1 cellular context compared by ENCODE assay signal in the genomic region with DNA sequence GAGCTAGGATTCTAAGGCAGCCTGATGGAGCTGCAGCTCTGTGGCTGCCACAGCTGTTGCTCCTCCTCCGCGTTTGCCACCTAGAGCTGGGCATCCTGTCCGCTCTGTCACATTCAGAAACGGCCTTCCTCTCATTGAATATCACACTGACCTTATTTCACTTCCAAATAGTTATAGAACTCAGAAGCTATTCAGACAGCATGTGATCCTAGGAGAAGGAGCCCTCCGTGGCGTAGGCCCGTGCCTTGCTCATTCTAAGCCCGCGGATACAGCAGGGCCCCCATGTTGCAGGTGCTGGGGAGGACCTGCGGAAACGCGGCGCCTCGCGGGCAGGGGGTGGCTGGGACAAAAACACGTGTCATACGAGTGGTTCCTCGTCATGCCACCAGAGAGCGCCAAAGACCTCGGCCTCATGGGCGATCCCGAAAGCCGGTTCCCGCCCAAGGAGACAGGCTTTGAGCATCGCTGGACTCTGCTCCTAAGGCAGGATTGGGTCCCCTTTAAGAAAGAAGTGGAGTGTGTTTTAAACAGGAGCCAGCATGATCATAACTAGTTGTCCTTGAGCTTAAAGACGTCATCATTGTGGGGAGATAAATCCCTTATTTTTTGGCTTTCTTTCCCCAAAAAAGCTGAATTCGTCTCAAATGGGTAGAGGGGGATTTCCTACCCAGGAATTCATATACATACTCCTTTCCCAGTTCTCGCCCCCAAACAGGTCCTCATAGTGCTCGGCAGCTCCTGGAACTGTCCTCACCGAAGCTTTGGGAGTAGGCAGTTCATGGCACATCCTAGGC.
A peak's percentile ranks its signal among the peaks of the same experiment; 100 is the strongest.
TF ChIP-seq lines count a peak whose summit lies in the region.

No MANE protein-coding gene starts in this region.

TF ChIP-seq in H1, 55 proteins besides CTCF, POLR2A, EP300 and RAD21 (continued from another document):
- TF ChIP-seq, protein P1, sequence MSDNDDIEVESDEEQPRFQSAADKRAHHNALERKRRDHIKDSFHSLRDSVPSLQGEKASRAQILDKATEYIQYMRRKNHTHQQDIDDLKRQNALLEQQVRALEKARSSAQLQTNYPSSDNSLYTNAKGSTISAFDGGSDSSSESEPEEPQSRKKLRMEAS (IDR thresholded peaks at IDR 0.05), result peak; percentile 99
- TF ChIP-seq, protein P2, sequence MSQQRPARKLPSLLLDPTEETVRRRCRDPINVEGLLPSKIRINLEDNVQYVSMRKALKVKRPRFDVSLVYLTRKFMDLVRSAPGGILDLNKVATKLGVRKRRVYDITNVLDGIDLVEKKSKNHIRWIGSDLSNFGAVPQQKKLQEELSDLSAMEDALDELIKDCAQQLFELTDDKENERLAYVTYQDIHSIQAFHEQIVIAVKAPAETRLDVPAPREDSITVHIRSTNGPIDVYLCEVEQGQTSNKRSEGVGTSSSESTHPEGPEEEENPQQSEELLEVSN (IDR thresholded peaks at IDR 0.05), result peak; percentile 99
- TF ChIP-seq TBP (IDR thresholded peaks at IDR 0.05; ENCODE audit: low read depth, low read length), result no peak
- TF ChIP-seq CREB1 (IDR thresholded peaks at IDR 0.05), result peak; percentile 82
- no peak; the same call in 1 of the 2 replicates for TF ChIP-seq BACH1 (IDR thresholded peaks at IDR 0.05; ENCODE audit: low read length)
- TF ChIP-seq, protein P3, sequence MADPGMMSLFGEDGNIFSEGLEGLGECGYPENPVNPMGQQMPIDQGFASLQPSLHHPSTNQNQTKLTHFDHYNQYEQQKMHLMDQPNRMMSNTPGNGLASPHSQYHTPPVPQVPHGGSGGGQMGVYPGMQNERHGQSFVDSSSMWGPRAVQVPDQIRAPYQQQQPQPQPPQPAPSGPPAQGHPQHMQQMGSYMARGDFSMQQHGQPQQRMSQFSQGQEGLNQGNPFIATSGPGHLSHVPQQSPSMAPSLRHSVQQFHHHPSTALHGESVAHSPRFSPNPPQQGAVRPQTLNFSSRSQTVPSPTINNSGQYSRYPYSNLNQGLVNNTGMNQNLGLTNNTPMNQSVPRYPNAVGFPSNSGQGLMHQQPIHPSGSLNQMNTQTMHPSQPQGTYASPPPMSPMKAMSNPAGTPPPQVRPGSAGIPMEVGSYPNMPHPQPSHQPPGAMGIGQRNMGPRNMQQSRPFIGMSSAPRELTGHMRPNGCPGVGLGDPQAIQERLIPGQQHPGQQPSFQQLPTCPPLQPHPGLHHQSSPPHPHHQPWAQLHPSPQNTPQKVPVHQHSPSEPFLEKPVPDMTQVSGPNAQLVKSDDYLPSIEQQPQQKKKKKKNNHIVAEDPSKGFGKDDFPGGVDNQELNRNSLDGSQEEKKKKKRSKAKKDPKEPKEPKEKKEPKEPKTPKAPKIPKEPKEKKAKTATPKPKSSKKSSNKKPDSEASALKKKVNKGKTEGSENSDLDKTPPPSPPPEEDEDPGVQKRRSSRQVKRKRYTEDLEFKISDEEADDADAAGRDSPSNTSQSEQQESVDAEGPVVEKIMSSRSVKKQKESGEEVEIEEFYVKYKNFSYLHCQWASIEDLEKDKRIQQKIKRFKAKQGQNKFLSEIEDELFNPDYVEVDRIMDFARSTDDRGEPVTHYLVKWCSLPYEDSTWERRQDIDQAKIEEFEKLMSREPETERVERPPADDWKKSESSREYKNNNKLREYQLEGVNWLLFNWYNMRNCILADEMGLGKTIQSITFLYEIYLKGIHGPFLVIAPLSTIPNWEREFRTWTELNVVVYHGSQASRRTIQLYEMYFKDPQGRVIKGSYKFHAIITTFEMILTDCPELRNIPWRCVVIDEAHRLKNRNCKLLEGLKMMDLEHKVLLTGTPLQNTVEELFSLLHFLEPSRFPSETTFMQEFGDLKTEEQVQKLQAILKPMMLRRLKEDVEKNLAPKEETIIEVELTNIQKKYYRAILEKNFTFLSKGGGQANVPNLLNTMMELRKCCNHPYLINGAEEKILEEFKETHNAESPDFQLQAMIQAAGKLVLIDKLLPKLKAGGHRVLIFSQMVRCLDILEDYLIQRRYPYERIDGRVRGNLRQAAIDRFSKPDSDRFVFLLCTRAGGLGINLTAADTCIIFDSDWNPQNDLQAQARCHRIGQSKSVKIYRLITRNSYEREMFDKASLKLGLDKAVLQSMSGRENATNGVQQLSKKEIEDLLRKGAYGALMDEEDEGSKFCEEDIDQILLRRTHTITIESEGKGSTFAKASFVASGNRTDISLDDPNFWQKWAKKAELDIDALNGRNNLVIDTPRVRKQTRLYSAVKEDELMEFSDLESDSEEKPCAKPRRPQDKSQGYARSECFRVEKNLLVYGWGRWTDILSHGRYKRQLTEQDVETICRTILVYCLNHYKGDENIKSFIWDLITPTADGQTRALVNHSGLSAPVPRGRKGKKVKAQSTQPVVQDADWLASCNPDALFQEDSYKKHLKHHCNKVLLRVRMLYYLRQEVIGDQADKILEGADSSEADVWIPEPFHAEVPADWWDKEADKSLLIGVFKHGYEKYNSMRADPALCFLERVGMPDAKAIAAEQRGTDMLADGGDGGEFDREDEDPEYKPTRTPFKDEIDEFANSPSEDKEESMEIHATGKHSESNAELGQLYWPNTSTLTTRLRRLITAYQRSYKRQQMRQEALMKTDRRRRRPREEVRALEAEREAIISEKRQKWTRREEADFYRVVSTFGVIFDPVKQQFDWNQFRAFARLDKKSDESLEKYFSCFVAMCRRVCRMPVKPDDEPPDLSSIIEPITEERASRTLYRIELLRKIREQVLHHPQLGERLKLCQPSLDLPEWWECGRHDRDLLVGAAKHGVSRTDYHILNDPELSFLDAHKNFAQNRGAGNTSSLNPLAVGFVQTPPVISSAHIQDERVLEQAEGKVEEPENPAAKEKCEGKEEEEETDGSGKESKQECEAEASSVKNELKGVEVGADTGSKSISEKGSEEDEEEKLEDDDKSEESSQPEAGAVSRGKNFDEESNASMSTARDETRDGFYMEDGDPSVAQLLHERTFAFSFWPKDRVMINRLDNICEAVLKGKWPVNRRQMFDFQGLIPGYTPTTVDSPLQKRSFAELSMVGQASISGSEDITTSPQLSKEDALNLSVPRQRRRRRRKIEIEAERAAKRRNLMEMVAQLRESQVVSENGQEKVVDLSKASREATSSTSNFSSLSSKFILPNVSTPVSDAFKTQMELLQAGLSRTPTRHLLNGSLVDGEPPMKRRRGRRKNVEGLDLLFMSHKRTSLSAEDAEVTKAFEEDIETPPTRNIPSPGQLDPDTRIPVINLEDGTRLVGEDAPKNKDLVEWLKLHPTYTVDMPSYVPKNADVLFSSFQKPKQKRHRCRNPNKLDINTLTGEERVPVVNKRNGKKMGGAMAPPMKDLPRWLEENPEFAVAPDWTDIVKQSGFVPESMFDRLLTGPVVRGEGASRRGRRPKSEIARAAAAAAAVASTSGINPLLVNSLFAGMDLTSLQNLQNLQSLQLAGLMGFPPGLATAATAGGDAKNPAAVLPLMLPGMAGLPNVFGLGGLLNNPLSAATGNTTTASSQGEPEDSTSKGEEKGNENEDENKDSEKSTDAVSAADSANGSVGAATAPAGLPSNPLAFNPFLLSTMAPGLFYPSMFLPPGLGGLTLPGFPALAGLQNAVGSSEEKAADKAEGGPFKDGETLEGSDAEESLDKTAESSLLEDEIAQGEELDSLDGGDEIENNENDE (IDR thresholded peaks at IDR 0.05; ENCODE audit: insufficient replicate concordance, low read length), result no peak
